In genomic region chr5:43601454-43602260, GRCh38 we compare ENCODE assay signal across 8 cellular contexts. TPM values are rescaled to one million over a fixed set of nuclear protein-coding genes. Genes with fewer than 3 reads are reported as not detected.
DNase-seq lines count a peak whose midpoint lies in the region; ATAC-seq lines count a peak whose summit lies in the region.

No MANE protein-coding gene starts in this region.

- H3K36me3 Mint-ChIP-seq in activated naive CD8-positive, alpha-beta T cell, result peaks cover 3% of the 10 kb centered on the region

- H3K4me3 Mint-ChIP-seq in activated naive CD8-positive, alpha-beta T cell, result peak overlapping the region; percentile 95

- WGBS in thymus, result 80% methylated on average over 8 of the region's 8 CpGs

- no peak overlapping the region for H3K27ac ChIP-seq in thymus (ENCODE audit: low read depth)

- H3K4me1 Mint-ChIP-seq in activated naive CD8-positive, alpha-beta T cell (ENCODE audit: low read depth), result peaks cover 52% of the 10 kb centered on the region

- peaks cover 12% of the 10 kb centered on the region for H3K4me1 ChIP-seq in thymus (ENCODE audit: control insufficient read depth, insufficient read depth, low read length)

- H3K4me3 ChIP-seq in thymus (ENCODE audit: low read length), result peak overlapping the region; percentile 96

- H3K36me3 ChIP-seq in thymus (ENCODE audit: control insufficient read depth, insufficient read depth), result no peaks in the 10 kb centered on the region

- no peaks in the 10 kb centered on the region for H3K9me3 Mint-ChIP-seq in activated naive CD8-positive, alpha-beta T cell (ENCODE audit: low read depth)

- DNase-seq in ELR (ENCODE audit: low read depth) (peak; percentile 78), NCI-H1092 treated with DMSO at 0.1 percent for 48 hours (lab: John Stamatoyannopoulos, UW) (peak; percentile 29), iris pigment epithelial cell (ENCODE audit: low read depth) (peak; percentile 43), dedifferentiated amniotic fluid mesenchymal stem cell (ENCODE audit: extremely low spot score) (no peak)

- H3K27me3 Mint-ChIP-seq in activated naive CD8-positive, alpha-beta T cell, result no peaks in the 10 kb centered on the region

- H3K9me3 ChIP-seq in thymus (ENCODE audit: control insufficient read depth), result no peaks in the 10 kb centered on the region

- H3K27me3 ChIP-seq in thymus (ENCODE audit: control insufficient read depth, insufficient read depth), result no peaks in the 10 kb centered on the region

- ATAC-seq in GM21717 (IDR thresholded peaks at IDR 0.05; ENCODE audit: unreplicated experiment) (peak; percentile 33), esophagus mucosa (no peak)

- H3K27ac Mint-ChIP-seq in activated naive CD8-positive, alpha-beta T cell, result peak overlapping the region; percentile 97

RNA-seq across cellular contexts. Expression of gene NNT, which starts 1.3 kb away (rescaled TPM):
- 30.8 TPM for polyA plus RNA-seq in thymus
- 34.2 TPM for total RNA-seq in esophagus mucosa

RNA-seq across cellular contexts. Expression of gene PAIP1, which starts 44.8 kb away (rescaled TPM):
- 59.2 TPM for polyA plus RNA-seq in thymus
- 50.4 TPM for total RNA-seq in esophagus mucosa
